Comparison of ENCODE assay signal across 8 cellular contexts in genomic region chr1:218361298-218362065, GRCh38. TPM values are rescaled to one million over a fixed set of nuclear protein-coding genes. Genes with fewer than 3 reads are reported as not detected.
A peak's percentile ranks its signal among the peaks of the same experiment; 100 is the strongest.
DNase-seq lines count a peak whose midpoint lies in the region; ATAC-seq and TF ChIP-seq lines count a peak whose summit lies in the region.

No MANE protein-coding gene starts in this region.

- TF ChIP-seq CTCF in heart right ventricle (IDR thresholded peaks at IDR 0.05) (peak; percentile 14 to 74 (median 57)), right atrium auricular region (IDR thresholded peaks at IDR 0.05) (peak in 1 of 2 donors; percentile 61), OCI-LY3 (IDR thresholded peaks at IDR 0.05; ENCODE audit: low read depth, low read length) (peak; percentile 65), fibroblast of pulmonary artery (IDR thresholded peaks at IDR 0.05; ENCODE audit: low read length, missing control alignments) (peak; percentile 77)

- WGBS in heart right ventricle, 2 donors, result 62 to 67% methylated on average over 7 of the region's 7 CpGs

- no peak overlapping the region for H3K4me2 ChIP-seq in OCI-LY3 (ENCODE audit: low read length)

- H3K79me2 ChIP-seq in OCI-LY3 (ENCODE audit: low read length), result no peaks in the 10 kb centered on the region

- H2AFZ ChIP-seq in OCI-LY3 (ENCODE audit: low read depth, low read length), result no peak overlapping the region

- H3K4me1 ChIP-seq in heart right ventricle, result peaks cover 0 to 58% (median 20%) of the 10 kb centered on the region in 9 donors
- peaks cover 0 to 26% of the 10 kb centered on the region in 2 donors for H3K4me1 ChIP-seq in right atrium auricular region
- peaks cover 9% of the 10 kb centered on the region for H3K4me1 ChIP-seq in OCI-LY3 (ENCODE audit: low read length)

- H3K27me3 ChIP-seq in heart right ventricle (no peaks in the 10 kb centered on the region), right atrium auricular region (no peaks in the 10 kb centered on the region), OCI-LY3 (ENCODE audit: low read depth, low read length) (no peaks in the 10 kb centered on the region)

- H4K20me1 ChIP-seq in OCI-LY3 (ENCODE audit: insufficient read depth, low read length), result no peaks in the 10 kb centered on the region

- DNase-seq in heart right ventricle (no peak), right atrium auricular region (ENCODE audit: low spot score) (no peak), fibroblast of pulmonary artery (ENCODE audit: low read depth) (peak; percentile 79), CD1c-positive myeloid dendritic cell (ENCODE audit: extremely low spot score) (no peak)

- intact Hi-C loops in heart right ventricle (cut with DNase I), result no loop called here

- no peaks in the 10 kb centered on the region for H3K9me3 ChIP-seq in heart right ventricle
- H3K9me3 ChIP-seq in right atrium auricular region, result no peaks in the 10 kb centered on the region
- no peaks in the 10 kb centered on the region for H3K9me3 ChIP-seq in OCI-LY3 (ENCODE audit: insufficient read depth, low read length)

- peak in 7 of 8 donors; percentile 31 to 79 (median 51) for ATAC-seq in heart right ventricle
- ATAC-seq in HG02610 (IDR thresholded peaks at IDR 0.05; ENCODE audit: unreplicated experiment), result no peak
- no peak for ATAC-seq in GM21619 (IDR thresholded peaks at IDR 0.05; ENCODE audit: unreplicated experiment)
- ATAC-seq in GM21390 (IDR thresholded peaks at IDR 0.05; ENCODE audit: unreplicated experiment), result no peak

- H3K36me3 ChIP-seq in heart right ventricle (peaks cover 0 to under 1% (median 0%) of the 10 kb centered on the region in 9 donors), right atrium auricular region (no peaks in the 10 kb centered on the region), OCI-LY3 (replicated peaks; ENCODE audit: low read depth, low read length) (no peaks in the 10 kb centered on the region)

- H3K27ac ChIP-seq in heart right ventricle (peak overlapping the region in 1 of 10 donors; percentile 5), right atrium auricular region (no peak overlapping the region), OCI-LY3 (ENCODE audit: low read length) (no peak overlapping the region)

- no peak overlapping the region for H3K9ac ChIP-seq in OCI-LY3 (ENCODE audit: low read length)

- H3K4me3 ChIP-seq in heart right ventricle (no peak overlapping the region), right atrium auricular region (no peak overlapping the region), OCI-LY3 (ENCODE audit: low read length) (no peak overlapping the region), fibroblast of pulmonary artery (replicated peaks; ENCODE audit: low read depth, low read length) (no peak overlapping the region)

RNA-seq across cellular contexts. Expression of gene TGFB2, which starts 16.3 kb away (rescaled TPM):
- 10 to 100 TPM in 5 of 10 donors, 1 to 10 TPM in 5; 1.3 to 63.3 (median 9.0) TPM for total RNA-seq in heart right ventricle
- 1 to 10 TPM in 1 of 2 donors, under 1 TPM in 1; 0.51 to 1.7 TPM for polyA plus RNA-seq in heart right ventricle
- total RNA-seq in right atrium auricular region, result 1 to 10 TPM; 4.3 to 8.7 TPM

Comparison
In these comparisons a context has a peak if more than half of its experiments do, and no peak if none do; other contexts are left out.
1. ATAC-seq: peak in heart right ventricle (7 of 8); none in HG02610 (single experiment), GM21619 (single experiment) and GM21390 (single experiment).